In genomic region chr10:62373639-62373994, GRCh38 we compare ENCODE assay signal across 7 cellular contexts. TPM values are rescaled to one million over a fixed set of nuclear protein-coding genes. Genes with fewer than 3 reads are reported as not detected.
DNase-seq lines count a peak whose midpoint lies in the region; TF ChIP-seq lines count a peak whose summit lies in the region.

No MANE protein-coding gene starts in this region.

- no peak overlapping the region for H3K27ac ChIP-seq in subcutaneous abdominal adipose tissue (ENCODE audit: low read depth, low read length)

- peak overlapping the region; percentile 81 to 89 (median 89) for H3K4me3 Mint-ChIP-seq in immature natural killer cell

- no peak for DNase-seq in LNCaP clone FGC (ENCODE audit: low read depth)
- no peak for DNase-seq in astrocyte of the cerebellum (ENCODE audit: low read depth)
- no peak for DNase-seq in immature natural killer cell
- DNase-seq in cerebellar nuclear complex (lab: John Stamatoyannopoulos, UW) = no peak
- DNase-seq in putamen (ENCODE audit: low spot score) = no peak
- DNase-seq in hippocampal formation (lab: John Stamatoyannopoulos, UW) = no peak

- H3K27ac Mint-ChIP-seq in immature natural killer cell = peak overlapping the region; percentile 51 to 89 (median 79)

- no peak overlapping the region for H3K9ac ChIP-seq in subcutaneous abdominal adipose tissue (ENCODE audit: low read length in 5 of 5)

- H3K36me3 Mint-ChIP-seq in immature natural killer cell = peaks cover 0 to 3% (median 0%) of the 10 kb centered on the region in 3 donors

- H3K9me3 ChIP-seq in subcutaneous abdominal adipose tissue (ENCODE audit: control insufficient read depth in 5 of 5, low read length in 5 of 5) = no peaks in the 10 kb centered on the region

- peaks cover 39 to 55% of the 10 kb centered on the region in 2 donors for H3K4me1 Mint-ChIP-seq in immature natural killer cell

- in situ Hi-C loops in astrocyte of the cerebellum (cut with HindIII; ENCODE audit: low sequenced_read_pairs) = loop anchor here (10.0 kb wide), 1 partner anchor 629 kb away; no protein-coding TSS in a partner anchor

- no peaks in the 10 kb centered on the region for H3K36me3 ChIP-seq in subcutaneous abdominal adipose tissue (ENCODE audit: control insufficient read depth in 5 of 5, insufficient read depth in 5 of 5, low read length in 5 of 5)

- H3K4me3 ChIP-seq in LNCaP clone FGC (ENCODE audit: low read depth, low read length) = peak overlapping the region; percentile 63
- peak overlapping the region; percentile 53 for H3K4me3 ChIP-seq in astrocyte of the cerebellum (ENCODE audit: low read depth, low read length)
- peak overlapping the region; percentile 39 to 61 (median 49) for H3K4me3 ChIP-seq in subcutaneous abdominal adipose tissue (ENCODE audit: low read depth in 1 of 5, low read length in 5 of 5)

- peaks cover 0 to 12% (median 11%) of the 10 kb centered on the region in 5 donors for H3K4me1 ChIP-seq in subcutaneous abdominal adipose tissue (ENCODE audit: control insufficient read depth in 5 of 5, insufficient read depth in 5 of 5, low read length in 5 of 5)

- no peaks in the 10 kb centered on the region for H3K9me3 Mint-ChIP-seq in immature natural killer cell

- TF ChIP-seq CTCF in LNCaP clone FGC (IDR thresholded peaks at IDR 0.05; ENCODE audit: control insufficient read depth, extremely low read depth, insufficient read depth) (no peak), astrocyte of the cerebellum (IDR thresholded peaks at IDR 0.05; ENCODE audit: low read depth, low read length, missing control alignments) (no peak)

- H3K27me3 Mint-ChIP-seq in immature natural killer cell (ENCODE audit: low read depth in 3 of 3) = peaks cover 2 to 6% (median 2%) of the 10 kb centered on the region in 3 donors

- peaks cover 2 to 18% (median 7%) of the 10 kb centered on the region in 5 donors for H3K27me3 ChIP-seq in subcutaneous abdominal adipose tissue (ENCODE audit: control insufficient read depth in 5 of 5, insufficient read depth in 4 of 5, low read length in 5 of 5)

RNA-seq across cellular contexts. Expression of gene ZNF365, which starts 0.6 kb away (rescaled TPM):
- polyA plus RNA-seq in immature natural killer cell = 1 to 10 TPM; 4.2 to 9.8 (median 5.4) TPM
